Comparison of ENCODE assay signal across 1 cellular context in the genomic region with DNA sequence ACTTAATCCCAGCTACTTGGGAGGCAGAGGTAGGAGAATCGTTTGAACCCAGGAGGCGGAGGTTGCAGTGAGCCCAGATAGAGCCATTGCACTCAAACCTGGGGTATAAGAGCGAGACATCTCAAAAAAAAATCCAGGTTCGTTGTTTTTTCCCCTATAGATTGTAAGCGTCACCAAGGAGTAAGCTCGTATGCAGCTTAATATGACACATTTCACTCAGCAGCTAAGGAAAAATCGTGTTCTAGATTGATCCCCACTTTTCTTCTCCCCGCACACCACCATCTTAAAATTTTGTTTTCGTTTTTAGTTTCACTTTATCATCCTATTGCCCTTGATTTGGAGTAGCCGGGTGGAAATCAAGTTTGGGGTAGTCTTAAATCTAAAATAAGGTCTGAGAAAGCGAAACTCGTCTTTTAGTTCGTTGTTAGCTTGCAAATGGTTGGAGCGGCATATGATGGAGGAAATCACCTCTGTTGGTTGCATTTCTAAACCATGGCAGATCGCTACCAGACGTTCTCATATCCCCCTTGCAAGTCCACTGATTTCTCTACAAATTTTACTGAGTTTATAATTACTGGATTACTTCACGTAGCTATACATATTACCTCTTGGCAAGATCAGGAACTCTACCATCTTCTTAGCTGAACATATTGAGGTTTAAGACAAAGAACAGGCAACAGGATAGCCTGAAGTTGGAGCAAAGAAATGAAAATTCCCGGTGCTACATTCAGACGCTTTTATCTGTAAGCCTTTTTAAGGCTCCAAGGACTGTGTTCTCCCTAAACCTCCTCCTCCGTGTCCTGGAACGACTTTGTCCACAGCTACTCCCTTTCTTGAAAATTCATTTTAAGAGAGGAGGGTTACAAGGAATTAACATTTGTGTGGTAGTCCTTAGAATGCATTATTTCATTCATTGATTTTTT.
TF ChIP-seq lines count a peak whose summit lies in the region.

No MANE protein-coding gene starts in this region.

TF ChIP-seq in SK-N-SH treated with all-trans-retinoic acid at 6 μM for 48 hours, 23 proteins besides CTCF, POLR2A, EP300 and RAD21 (continued from another document):
- TF ChIP-seq, protein P1, sequence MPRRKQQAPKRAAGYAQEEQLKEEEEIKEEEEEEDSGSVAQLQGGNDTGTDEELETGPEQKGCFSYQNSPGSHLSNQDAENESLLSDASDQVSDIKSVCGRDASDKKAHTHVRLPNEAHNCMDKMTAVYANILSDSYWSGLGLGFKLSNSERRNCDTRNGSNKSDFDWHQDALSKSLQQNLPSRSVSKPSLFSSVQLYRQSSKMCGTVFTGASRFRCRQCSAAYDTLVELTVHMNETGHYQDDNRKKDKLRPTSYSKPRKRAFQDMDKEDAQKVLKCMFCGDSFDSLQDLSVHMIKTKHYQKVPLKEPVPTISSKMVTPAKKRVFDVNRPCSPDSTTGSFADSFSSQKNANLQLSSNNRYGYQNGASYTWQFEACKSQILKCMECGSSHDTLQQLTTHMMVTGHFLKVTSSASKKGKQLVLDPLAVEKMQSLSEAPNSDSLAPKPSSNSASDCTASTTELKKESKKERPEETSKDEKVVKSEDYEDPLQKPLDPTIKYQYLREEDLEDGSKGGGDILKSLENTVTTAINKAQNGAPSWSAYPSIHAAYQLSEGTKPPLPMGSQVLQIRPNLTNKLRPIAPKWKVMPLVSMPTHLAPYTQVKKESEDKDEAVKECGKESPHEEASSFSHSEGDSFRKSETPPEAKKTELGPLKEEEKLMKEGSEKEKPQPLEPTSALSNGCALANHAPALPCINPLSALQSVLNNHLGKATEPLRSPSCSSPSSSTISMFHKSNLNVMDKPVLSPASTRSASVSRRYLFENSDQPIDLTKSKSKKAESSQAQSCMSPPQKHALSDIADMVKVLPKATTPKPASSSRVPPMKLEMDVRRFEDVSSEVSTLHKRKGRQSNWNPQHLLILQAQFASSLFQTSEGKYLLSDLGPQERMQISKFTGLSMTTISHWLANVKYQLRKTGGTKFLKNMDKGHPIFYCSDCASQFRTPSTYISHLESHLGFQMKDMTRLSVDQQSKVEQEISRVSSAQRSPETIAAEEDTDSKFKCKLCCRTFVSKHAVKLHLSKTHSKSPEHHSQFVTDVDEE (CRISPR knock-in tag; IDR thresholded peaks at IDR 0.05), result no peak
